In the genomic region with DNA sequence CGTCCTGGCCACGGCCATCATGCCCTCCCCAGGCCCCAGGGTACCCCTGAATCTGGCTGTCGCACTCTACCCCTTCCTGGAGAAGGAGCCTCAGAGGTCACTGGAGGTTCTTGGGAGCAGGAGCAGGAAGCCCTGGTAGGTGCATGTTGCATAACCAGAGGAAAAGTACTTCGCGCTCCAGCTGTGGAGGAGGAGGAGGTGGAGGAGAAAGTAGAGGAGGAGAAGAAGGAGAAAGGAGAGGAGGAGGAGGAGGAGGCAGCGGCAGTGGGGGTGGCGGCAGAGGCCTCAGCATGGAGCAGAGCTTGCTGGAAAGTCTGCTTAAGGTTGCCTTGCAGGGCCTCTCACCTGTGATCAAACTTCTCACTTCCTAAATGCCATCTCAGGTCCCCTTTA, we compare ENCODE assay signal across 11 cellular contexts.
DNase-seq lines count a peak whose midpoint lies in the region; ATAC-seq and TF ChIP-seq lines count a peak whose summit lies in the region.
"Had no signal": no experiment of that assay in that cellular context is flagged by ENCODE, and none has a peak within 500 bp of the region (broad histone marks: within the 10 kb centered on the region; RNA-seq: fewer than 3 reads in every experiment).

No MANE protein-coding gene starts in this region.

- H3K27me3 ChIP-seq in adipocyte (replicated peaks; ENCODE audit: control insufficient read depth, insufficient read depth, low read length): no peaks in the 10 kb centered on the region
- no peaks in the 10 kb centered on the region for H3K27me3 ChIP-seq in iPS-18a (ENCODE audit: control insufficient read depth, insufficient read depth, low read length)

- H3K9ac ChIP-seq in adipocyte (ENCODE audit: low read length) (peak overlapping the region; percentile 82), iPS-18a (ENCODE audit: low read length) (peak overlapping the region; percentile 21)

- DNase-seq in HFFc6 (no peak), adipocyte (ENCODE audit: low read depth) (no peak), DMS53 (lab: John Stamatoyannopoulos, UW) (no peak), GDM1 (lab: John Stamatoyannopoulos, UW) (no peak)
- DNase-seq in T-helper 2 cell treated with Interferon-gamma antibody and Interleukin-4, amounts not matched to agents 5 μg/mL and 100 μg/mL, for 36 hours (ENCODE audit: low spot score): no peak
- DNase-seq: DND-41, NCI-H446 treated with DMSO at 0.1 percent for 48 hours had no signal

- H3K4me3 ChIP-seq in adipocyte (ENCODE audit: low read length) (peak overlapping the region; percentile 5), iPS-18a (ENCODE audit: low read length) (peak overlapping the region; percentile 14), skin epidermis (no peak overlapping the region)

- H3K27ac ChIP-seq in iPS-18a (ENCODE audit: low read length): no peak overlapping the region
- peak overlapping the region in 19 of 21 experiments; percentile 2 to 89 (median 77) for H3K27ac ChIP-seq in skin epidermis

- no peaks in the 10 kb centered on the region for H3K9me3 Mint-ChIP-seq in HFFc6
- H3K9me3 Mint-ChIP-seq in T-helper 2 cell treated with Interferon-gamma antibody and Interleukin-4, amounts not matched to agents 5 μg/mL and 100 μg/mL, for 36 hours: no peaks in the 10 kb centered on the region
- H3K9me3 Mint-ChIP-seq: stimulated activated memory B cell treated with anti-CD40 and anti-IgM and Interleukin-4, amounts not matched to agents 10 μg/mL and 1 μg/mL and 100 μg/mL, for 72 hours had no signal

- H3K4me3 Mint-ChIP-seq in HFFc6: peak overlapping the region; percentile 20; the same call in 1 of the 2 replicates
- no peak overlapping the region for H3K4me3 Mint-ChIP-seq in T-helper 2 cell treated with Interferon-gamma antibody and Interleukin-4, amounts not matched to agents 5 μg/mL and 100 μg/mL, for 36 hours
- H3K4me3 Mint-ChIP-seq: stimulated activated memory B cell treated with anti-CD40 and anti-IgM and Interleukin-4, amounts not matched to agents 10 μg/mL and 1 μg/mL and 100 μg/mL, for 72 hours had no signal

- no peak for ATAC-seq in HG02970 (IDR thresholded peaks at IDR 0.05; ENCODE audit: low FRiP score, unreplicated experiment)
- ATAC-seq: stimulated activated memory B cell treated with anti-CD40 and anti-IgM and Interleukin-4, amounts not matched to agents 10 μg/mL and 1 μg/mL and 100 μg/mL, for 72 hours had no signal

- peaks cover 3% of the 10 kb centered on the region; the same call in 1 of the 2 replicates for H3K27me3 Mint-ChIP-seq in HFFc6 (ENCODE audit: insufficient read depth)
- peaks cover 2% of the 10 kb centered on the region for H3K27me3 Mint-ChIP-seq in T-helper 2 cell treated with Interferon-gamma antibody and Interleukin-4, amounts not matched to agents 5 μg/mL and 100 μg/mL, for 36 hours (ENCODE audit: low read depth)

- H3K4me1 ChIP-seq in adipocyte (ENCODE audit: control insufficient read depth, insufficient read depth, low read length): peaks cover 44% of the 10 kb centered on the region
- H3K4me1 ChIP-seq in iPS-18a (ENCODE audit: control insufficient read depth, low read depth, low read length): peaks cover 29% of the 10 kb centered on the region

- TF ChIP-seq CTCF in HFFc6 (IDR thresholded peaks at IDR 0.05): no peak

- no peaks in the 10 kb centered on the region for H3K36me3 Mint-ChIP-seq in HFFc6 (ENCODE audit: low read depth)
- no peaks in the 10 kb centered on the region for H3K36me3 Mint-ChIP-seq in T-helper 2 cell treated with Interferon-gamma antibody and Interleukin-4, amounts not matched to agents 5 μg/mL and 100 μg/mL, for 36 hours (ENCODE audit: low read depth)

- H3K9me3 ChIP-seq in adipocyte (ENCODE audit: control insufficient read depth, low read length): no peaks in the 10 kb centered on the region
- H3K9me3 ChIP-seq in iPS-18a (ENCODE audit: control insufficient read depth, low read depth, low read length): no peaks in the 10 kb centered on the region

- H3K4me1 Mint-ChIP-seq in HFFc6 (ENCODE audit: low read depth): peaks cover 42% of the 10 kb centered on the region
- peaks cover 7% of the 10 kb centered on the region for H3K4me1 Mint-ChIP-seq in T-helper 2 cell treated with Interferon-gamma antibody and Interleukin-4, amounts not matched to agents 5 μg/mL and 100 μg/mL, for 36 hours (ENCODE audit: low read depth)

- H3K27ac Mint-ChIP-seq in HFFc6: peak overlapping the region; percentile 98
- no peak overlapping the region for H3K27ac Mint-ChIP-seq in T-helper 2 cell treated with Interferon-gamma antibody and Interleukin-4, amounts not matched to agents 5 μg/mL and 100 μg/mL, for 36 hours
- H3K27ac Mint-ChIP-seq: stimulated activated memory B cell treated with anti-CD40 and anti-IgM and Interleukin-4, amounts not matched to agents 10 μg/mL and 1 μg/mL and 100 μg/mL, for 72 hours had no signal

- H3K36me3 ChIP-seq in adipocyte (ENCODE audit: control insufficient read depth, insufficient read depth, low read length, severe bottlenecking) (peaks cover 3% of the 10 kb centered on the region), iPS-18a (ENCODE audit: control insufficient read depth, low read depth, low read length) (no peaks in the 10 kb centered on the region)

Comparison
In these comparisons a context has a peak if more than half of its experiments do, and no peak if none do; other contexts are left out.
1. H3K4me3 ChIP-seq: peak in adipocyte (single experiment) and iPS-18a (single experiment); none in skin epidermis (0 of 7).